Comparison of ENCODE assay signal across 8 cellular contexts in the genomic region with DNA sequence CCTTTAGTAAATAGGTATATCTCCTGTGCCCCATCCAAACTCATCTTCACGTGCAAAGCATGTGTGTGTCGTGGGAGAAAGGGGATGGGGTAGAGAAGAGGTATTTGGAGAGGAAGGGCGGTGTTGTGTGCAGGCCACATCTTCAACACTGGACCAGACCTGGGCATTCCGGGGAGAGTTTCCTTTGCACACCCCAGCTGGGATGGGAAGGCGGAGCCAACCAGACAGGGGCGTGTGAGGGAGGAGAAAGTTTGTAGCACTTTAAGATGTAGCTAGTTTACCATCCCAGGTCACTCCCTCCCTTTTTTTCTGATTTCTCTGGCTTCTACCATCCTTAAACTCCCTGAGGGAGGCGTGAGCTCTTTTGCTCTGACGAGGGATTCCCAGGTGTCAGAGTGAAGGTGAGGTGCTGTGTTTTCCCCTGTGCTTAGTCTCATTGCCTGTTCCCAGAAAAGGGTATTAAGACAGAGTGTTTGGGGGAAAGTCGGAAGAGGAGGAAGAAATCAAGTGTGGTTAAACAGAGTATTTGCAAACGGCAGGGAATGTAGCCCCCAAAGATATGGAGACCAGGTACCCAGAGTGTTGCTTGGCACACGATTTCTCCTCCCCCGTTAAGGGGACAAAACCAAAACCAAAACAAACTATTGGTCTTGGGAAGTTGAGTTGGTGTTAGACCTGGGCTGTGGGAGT. TPM values are rescaled to one million over a fixed set of nuclear protein-coding genes. Genes with fewer than 3 reads are reported as not detected.
DNase-seq lines count a peak whose midpoint lies in the region; ATAC-seq and TF ChIP-seq lines count a peak whose summit lies in the region.

No MANE protein-coding gene starts in this region.

- H3K27ac ChIP-seq in sigmoid colon: peak overlapping the region; percentile 93 to 99 (median 98)

- no peaks in the 10 kb centered on the region for H3K27me3 ChIP-seq in sigmoid colon

- H3K4me3 ChIP-seq in GM12864 (ENCODE audit: low read depth, low read length) (peak overlapping the region; percentile 67), fibroblast of the aortic adventitia (ENCODE audit: low read depth, low read length) (peak overlapping the region; percentile 29), sigmoid colon (peak overlapping the region; percentile 64 to 94 (median 84))

- no peak for DNase-seq in GM12864 (ENCODE audit: low read depth)
- peak; percentile 67 for DNase-seq in NCI-H2171 treated with DMSO at 0.1 percent for 48 hours (lab: John Stamatoyannopoulos, UW)
- no peak for DNase-seq in fibroblast of the aortic adventitia (ENCODE audit: low read depth)
- peak; percentile 87 for DNase-seq in sigmoid colon
- DNase-seq in occipital lobe (lab: John Stamatoyannopoulos, UW): no peak

- TF ChIP-seq POLR2A in sigmoid colon (IDR thresholded peaks at IDR 0.05): peak in 1 of 2 donors; percentile 28

- no peak for TF ChIP-seq EP300 in sigmoid colon (IDR thresholded peaks at IDR 0.05)

- H3K4me1 ChIP-seq in sigmoid colon: peaks cover 0 to 65% (median 52%) of the 10 kb centered on the region in 4 donors

- 62 to 65% methylated on average over 12 of the region's 12 CpGs for WGBS in sigmoid colon, 2 donors

- TF ChIP-seq CTCF in GM12864 (IDR thresholded peaks at IDR 0.05; ENCODE audit: low read depth, low read length, missing control alignments): no peak
- no peak for TF ChIP-seq CTCF in fibroblast of the aortic adventitia (IDR thresholded peaks at IDR 0.05; ENCODE audit: insufficient read depth, low read length)
- TF ChIP-seq CTCF in sigmoid colon (IDR thresholded peaks at IDR 0.05): no peak

- ATAC-seq in GM19324 (IDR thresholded peaks at IDR 0.05; ENCODE audit: low FRiP score, unreplicated experiment) (no peak), HG02798 (IDR thresholded peaks at IDR 0.05; ENCODE audit: poor library complexity, unreplicated experiment) (no peak), HG03460 (IDR thresholded peaks at IDR 0.05; ENCODE audit: unreplicated experiment) (no peak)

- H3K9me3 ChIP-seq in sigmoid colon: no peaks in the 10 kb centered on the region

- no peaks in the 10 kb centered on the region for H3K36me3 ChIP-seq in sigmoid colon

- intact Hi-C loops in sigmoid colon (cut with DNase I): loop anchor here (2.0 to 5.0 kb wide), 3 partner anchors 18 to 205 kb away; no protein-coding TSS in a partner anchor

RNA-seq across cellular contexts. Expression of a gene that starts 1.6 kb away (rescaled TPM):
- total RNA-seq in fibroblast of the aortic adventitia (ENCODE audit: low replicate concordance) (10.5 and 15.0 TPM in 2 replicates), sigmoid colon (100 to 1,000 TPM in 1 of 4 donors, 10 to 100 TPM in 3; 67.9 to 100 (median 70.2) TPM), occipital lobe (52.3 TPM)
- 1 to 10 TPM in 2 of 3 donors, under 1 TPM in 1; 0.69 to 3.7 (median 1.2) TPM for polyA plus RNA-seq in sigmoid colon

Comparison
In these comparisons a context has a peak if more than half of its experiments do, and no peak if none do; other contexts are left out.
1. DNase-seq: peak in NCI-H2171 treated with DMSO at 0.1 percent for 48 hours (single experiment) and sigmoid colon (single experiment); none in GM12864 (single experiment), fibroblast of the aortic adventitia (single experiment) and occipital lobe (single experiment).
2. H3K4me3 ChIP-seq: peak in every context shown above with its lines; median percentile 84 in sigmoid colon; 67 in GM12864; 29 in fibroblast of the aortic adventitia.